Comparison of ENCODE assay signal across 10 cellular contexts in the genomic region with DNA sequence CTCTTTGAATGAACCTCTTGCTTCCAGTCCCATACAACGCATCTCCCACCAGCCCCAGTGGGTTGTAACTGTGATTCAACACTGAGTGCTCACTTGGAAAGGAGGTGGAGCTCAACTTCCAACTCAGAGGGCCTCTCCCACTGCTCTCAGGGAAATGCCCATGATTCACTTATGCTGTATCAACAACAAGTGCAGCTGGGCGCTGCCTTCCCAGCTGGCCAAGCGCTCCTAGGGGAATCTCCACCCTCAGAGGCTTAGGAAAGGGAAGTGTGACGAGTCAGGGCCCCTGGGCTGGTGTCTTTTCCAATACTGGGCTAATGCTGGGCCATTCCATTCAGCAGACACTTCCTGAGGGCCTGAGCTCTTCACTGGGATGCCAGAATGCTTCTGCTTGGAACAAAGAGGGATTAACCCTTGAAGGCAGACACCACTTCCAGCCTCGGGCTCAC. TPM values are rescaled to one million over a fixed set of nuclear protein-coding genes. Genes with fewer than 3 reads are reported as not detected.
DNase-seq lines count a peak whose midpoint lies in the region; ATAC-seq and TF ChIP-seq lines count a peak whose summit lies in the region.
"Had no signal": no experiment of that assay in that cellular context is flagged by ENCODE, and none has a peak within 500 bp of the region (broad histone marks: within the 10 kb centered on the region; RNA-seq: fewer than 3 reads in every experiment).

No MANE protein-coding gene starts in this region.

- DNase-seq in A172 (ENCODE audit: low spot score) (peak; percentile 95), H4 (ENCODE audit: low spot score) (peak; percentile 73), left lung (no peak), middle frontal gyrus (ENCODE audit: extremely low spot score, low spot score) (no peak), immature natural killer cell (no peak), H7 (no peak)
- DNase-seq in activated T-helper 9 cell treated with anti-CD3 and anti-CD28 coated beads, Interleukin-2, amount 50 U/mL, for 16 hours (ENCODE audit: low read depth), result peak; percentile 23

- peaks cover under 1 to 10% of the 10 kb centered on the region in 2 donors for H3K4me1 Mint-ChIP-seq in immature natural killer cell

- H3K36me3 ChIP-seq in left lung (no peaks in the 10 kb centered on the region), H7 (replicated peaks; ENCODE audit: control insufficient read depth, insufficient read depth, low read length) (no peaks in the 10 kb centered on the region)

- H3K4me1 ChIP-seq in left lung, result peaks cover 0 to 7% of the 10 kb centered on the region in 2 donors

- no peaks in the 10 kb centered on the region for H3K9me3 Mint-ChIP-seq in immature natural killer cell

- H3K4me3 Mint-ChIP-seq in immature natural killer cell, result no peak overlapping the region

- no peak overlapping the region for H3K4me3 ChIP-seq in left lung
- H3K4me3 ChIP-seq in H7 (ENCODE audit: insufficient read depth, low read depth, low read length), result no peak overlapping the region
- H3K4me3 ChIP-seq: GM12878 had no signal

- TF ChIP-seq CTCF in left lung (IDR thresholded peaks at IDR 0.05), result no peak

- H3K27me3 ChIP-seq in left lung (peaks cover 0 to 18% of the 10 kb centered on the region in 2 donors), H7 (ENCODE audit: control insufficient read depth, insufficient read depth, low read length) (no peaks in the 10 kb centered on the region)

- no peak overlapping the region for H3K27ac Mint-ChIP-seq in immature natural killer cell

- intact Hi-C loops in left lung (cut with DNase I), result no loop called here

- no peaks in the 10 kb centered on the region for H3K9me3 ChIP-seq in left lung

- H3K27me3 Mint-ChIP-seq in immature natural killer cell (ENCODE audit: low read depth in 3 of 3), result peaks cover 0 to 2% (median 2%) of the 10 kb centered on the region in 3 donors

- no peak overlapping the region for H3K27ac ChIP-seq in left lung

- peak; percentile 49 for ATAC-seq in left lung
- no peak for ATAC-seq in HG03108 (IDR thresholded peaks at IDR 0.05; ENCODE audit: unreplicated experiment)
- ATAC-seq: GM12878 had no signal

- H3K36me3 Mint-ChIP-seq in immature natural killer cell, result no peaks in the 10 kb centered on the region

RNA-seq across cellular contexts. Expression of a gene that starts 8.1 kb away (rescaled TPM):
- total RNA-seq in A172 (2014; rRNA removed; shearing (Covaris generic)), result not detected in 2 replicates
- not detected in 2 replicates for total RNA-seq in H4 (2014; rRNA removed; shearing (Covaris generic))
- total RNA-seq in left lung, result not detected
- polyA plus RNA-seq in immature natural killer cell, result not detected
- total RNA-seq in H7 (2014; rRNA removed; shearing (Covaris generic)), result not detected in 2 replicates
- total RNA-seq: subcutaneous adipose tissue had no signal

RNA-seq across cellular contexts. Expression of a gene that starts 45.2 kb away (rescaled TPM):
- 0.12 TPM in 1 of 2 replicates, not detected in the other for total RNA-seq in A172 (2014; rRNA removed; shearing (Covaris generic))
- total RNA-seq in H4 (2014; rRNA removed; shearing (Covaris generic)), result 0.14 TPM in 1 of 2 replicates, not detected in the other
- total RNA-seq in left lung, result 1 to 10 TPM; 4.3 to 6.2 TPM
- polyA plus RNA-seq in immature natural killer cell, result under 1 TPM in 1 of 3 donors, not detected in 2; 0.18 TPM
- 3.9 and 9.1 TPM in 2 replicates for total RNA-seq in H7 (2014; rRNA removed; shearing (Covaris generic))

Comparison
In these comparisons a context has a peak if more than half of its experiments do, and no peak if none do; other contexts are left out.
1. DNase-seq: peak in A172 (single experiment), H4 (single experiment) and activated T-helper 9 cell treated with anti-CD3 and anti-CD28 coated beads, Interleukin-2, amount 50 U/mL, for 16 hours (single experiment); none in left lung (0 of 2), middle frontal gyrus (single experiment), immature natural killer cell (0 of 3) and H7 (single experiment).